In genomic region chr17:41651625-41652460, GRCh38 we compare ENCODE assay signal across 10 cellular contexts. TPM values are rescaled to one million over a fixed set of nuclear protein-coding genes. Genes with fewer than 3 reads are reported as not detected.
DNase-seq lines count a peak whose midpoint lies in the region; ATAC-seq, FAIRE-seq and TF ChIP-seq lines count a peak whose summit lies in the region.
"Had no signal": no experiment of that assay in that cellular context is flagged by ENCODE, and none has a peak within 500 bp of the region (broad histone marks: within the 10 kb centered on the region; RNA-seq: fewer than 3 reads in every experiment).

No MANE protein-coding gene starts in this region.

- no peak for TF ChIP-seq CTCF in HepG2 (CRISPR knock-in tag; IDR thresholded peaks at IDR 0.05)
- no peak for TF ChIP-seq CTCF in right lobe of liver (IDR thresholded peaks at IDR 0.05)
- TF ChIP-seq CTCF in psoas muscle (IDR thresholded peaks at IDR 0.05): no peak

- H3K4me2 ChIP-seq in HepG2 (ENCODE audit: low read depth, low read length): no peak overlapping the region

- H3K4me3 Mint-ChIP-seq in CD8-positive, alpha-beta memory T cell: peak overlapping the region in 1 of 7 donors; percentile 75
- H3K4me3 Mint-ChIP-seq: natural killer cell had no signal

- H3K4me3 ChIP-seq in HepG2 (replicated peaks in 1 of 3; ENCODE audit: insufficient read depth in 1 of 3, low read depth in 2 of 3, low read length in 3 of 3) (no peak overlapping the region), right lobe of liver (no peak overlapping the region), psoas muscle (peak overlapping the region; percentile 36)
- H3K4me3 ChIP-seq in CD8-positive, alpha-beta memory T cell (ENCODE audit: low read length): no peak overlapping the region

- no peaks in the 10 kb centered on the region for H3K79me2 ChIP-seq in HepG2 (ENCODE audit: insufficient read depth, low read length)

- no peak for DNase-seq in HepG2 (ENCODE audit: low spot score)
- no peak for DNase-seq in right lobe of liver
- peak; percentile 40 for DNase-seq in globus pallidus (ENCODE audit: low spot score)
- DNase-seq in psoas muscle: peak in 1 of 2 donors; percentile 59
- no peak for DNase-seq in T-helper 1 cell
- no peak for DNase-seq in NCI-H146 treated with DMSO at 0.1 percent for 48 hours (lab: John Stamatoyannopoulos, UW; ENCODE audit: unreplicated experiment)
- no peak for DNase-seq in CD8-positive, alpha-beta memory T cell
- DNase-seq: natural killer cell, NCI-H1105 had no signal

- ATAC-seq in HepG2 (no peak), right lobe of liver (no peak), psoas muscle (peak in 3 of 4 donors; percentile 33 to 71 (median 53)), HG03025 (IDR thresholded peaks at IDR 0.05; ENCODE audit: low FRiP score, unreplicated experiment) (no peak)
- ATAC-seq: natural killer cell had no signal

- no peak for TF ChIP-seq EP300 in HepG2 (IDR thresholded peaks at IDR 0.05; ENCODE audit: low read depth in 2 of 2, low read length in 2 of 2)
- TF ChIP-seq EP300 in HepG2 (CRISPR knock-in tag; IDR thresholded peaks at IDR 0.05; ENCODE audit: borderline replicate concordance): no peak

- no peak overlapping the region for H2AFZ ChIP-seq in HepG2 (ENCODE audit: low read length)

- no TSS peak for BruUV-seq in HepG2 (replicated peaks; lab: Mats Ljungman, UMichigan)

- in situ Hi-C loops in HepG2 (cut with HindIII; ENCODE audit: extremely low pct_ligation_motif_present, low pct_unique_long_range_greater_than_20kb): no loop called here

- TF ChIP-seq RAD21 in HepG2 (CRISPR knock-in tag; IDR thresholded peaks at IDR 0.05): no peak

- CTCF ChIA-PET in HepG2 (lab: Yijun Ruan, JAX; ENCODE audit: low intra/inter-chr PET ratio, low total read pairs): interaction anchor here (11.1 kb wide), 1 partner anchor 13 kb away, joined by 242 read pairs; no protein-coding TSS in a partner anchor
- CTCF ChIA-PET in CD8-positive, alpha-beta memory T cell (lab: Charles Lee): interaction anchor here (1.1 to 9.6 kb wide), 3 partner anchors 15 to 103 kb away, joined by 3 to 311 read pairs (median 6); no protein-coding TSS in a partner anchor

- no peaks in the 10 kb centered on the region for H3K9me3 Mint-ChIP-seq in CD8-positive, alpha-beta memory T cell
- H3K9me3 Mint-ChIP-seq: natural killer cell had no signal

- WGBS in HepG2 (ENCODE audit: low lambda C conversion rate): 59% methylated on average over 6 of the region's 13 CpGs
- WGBS in right lobe of liver (ENCODE audit: insufficient coverage, low coverage, low lambda C conversion rate, missing lambda C conversion rate): 71% methylated on average over 2 of the region's 13 CpGs
- WGBS in psoas muscle, 3 donors: 49 to 57% (median 57%) methylated on average over 12 to 13 of the region's 13 CpGs

- POLR2A ChIA-PET in HepG2 (lab: Yijun Ruan, JAX): interaction anchor here (1.8 kb wide), 1 partner anchor 36 kb away, joined by 5 read pairs; no protein-coding TSS in a partner anchor
- POLR2A ChIA-PET in CD8-positive, alpha-beta memory T cell (lab: Charles Lee): no interaction called here

- H3K9ac ChIP-seq in HepG2 (ENCODE audit: insufficient read depth, low read depth, low read length): no peak overlapping the region

- peak; percentile 43 for FAIRE-seq in HepG2 (lab: Jason Lieb, UNC)

- H3K36me3 ChIP-seq in HepG2 (replicated peaks in 1 of 2; ENCODE audit: control insufficient read depth in 1 of 2, insufficient read depth in 2 of 2, low read length in 2 of 2) (no peaks in the 10 kb centered on the region), right lobe of liver (no peaks in the 10 kb centered on the region), psoas muscle (ENCODE audit: insufficient read depth in 1 of 2, low read depth in 1 of 2) (no peaks in the 10 kb centered on the region)
- no peaks in the 10 kb centered on the region for H3K36me3 ChIP-seq in CD8-positive, alpha-beta memory T cell (ENCODE audit: insufficient read depth, low read length)

- H3K9me3 ChIP-seq in HepG2 (ENCODE audit: low read length) (no peaks in the 10 kb centered on the region), right lobe of liver (no peaks in the 10 kb centered on the region), psoas muscle (no peaks in the 10 kb centered on the region)
- H3K9me3 ChIP-seq in CD8-positive, alpha-beta memory T cell (ENCODE audit: low read length): no peaks in the 10 kb centered on the region

- TF ChIP-seq POLR2A in HepG2 (IDR thresholded peaks at IDR 0.05; ENCODE audit: insufficient read depth in 1 of 2, low read depth in 2 of 2, low read length in 2 of 2): no peak
- no peak for TF ChIP-seq POLR2A in right lobe of liver (IDR thresholded peaks at IDR 0.05)

- peak overlapping the region in 1 of 8 donors; percentile 4 for H3K27ac Mint-ChIP-seq in CD8-positive, alpha-beta memory T cell

- no peaks in the 10 kb centered on the region for H4K20me1 ChIP-seq in HepG2 (ENCODE audit: insufficient read depth, low read length)

- H3K4me1 ChIP-seq in HepG2 (ENCODE audit: insufficient read depth, low read length) (peaks cover 22% of the 10 kb centered on the region), right lobe of liver (peaks cover 0 to 12% (median 4%) of the 10 kb centered on the region in 4 donors), psoas muscle (peaks cover 9% of the 10 kb centered on the region)
- peaks cover 14% of the 10 kb centered on the region for H3K4me1 ChIP-seq in CD8-positive, alpha-beta memory T cell (ENCODE audit: insufficient read depth, low read length)

- peaks cover 16 to 51% of the 10 kb centered on the region in 2 experiments for H3K27me3 ChIP-seq in HepG2 (ENCODE audit: control insufficient read depth in 1 of 2, insufficient read depth in 2 of 2, low read length in 2 of 2)
- no peaks in the 10 kb centered on the region for H3K27me3 ChIP-seq in right lobe of liver
- no peaks in the 10 kb centered on the region for H3K27me3 ChIP-seq in psoas muscle (ENCODE audit: insufficient read depth in 3 of 3, low read length in 2 of 3)
- no peaks in the 10 kb centered on the region for H3K27me3 ChIP-seq in CD8-positive, alpha-beta memory T cell (ENCODE audit: insufficient read depth, low read length, poor library complexity, severe bottlenecking)

- H3K27ac ChIP-seq in HepG2 (ENCODE audit: extremely low read length, insufficient read depth, low read length): no peak overlapping the region
- H3K27ac ChIP-seq in right lobe of liver: no peak overlapping the region
- no peak overlapping the region for H3K27ac ChIP-seq in psoas muscle
- no peak overlapping the region for H3K27ac ChIP-seq in CD8-positive, alpha-beta memory T cell (ENCODE audit: low read depth, low read length)

- no peaks in the 10 kb centered on the region for H3K36me3 Mint-ChIP-seq in CD8-positive, alpha-beta memory T cell
- H3K36me3 Mint-ChIP-seq: natural killer cell had no signal

- H3K27me3 Mint-ChIP-seq in CD8-positive, alpha-beta memory T cell: peaks cover 3% of the 10 kb centered on the region in 2 donors

- H3K4me1 Mint-ChIP-seq in CD8-positive, alpha-beta memory T cell: peaks cover 9 to 15% (median 11%) of the 10 kb centered on the region in 3 donors

- intact Hi-C loops in HepG2 (cut with micrococcal nuclease; ENCODE audit: unreplicated experiment) (no loop called here), right lobe of liver (cut with DNase I) (loop anchor here (10.0 kb wide), 3 partner anchors 97 to 847 kb away; no protein-coding TSS in a partner anchor), psoas muscle (cut with DNase I) (no loop called here)

RNA-seq across cellular contexts. Expression of gene KRT17, which starts 27.5 kb away (rescaled TPM):
- total RNA-seq in HepG2 (2016; rRNA removed; fragmentation: Illumina TruSeq; extraction: Trizol) (0.52 and 0.82 TPM in 2 replicates), right lobe of liver (not detected), psoas muscle (not detected)
- total RNA-seq in HepG2 (2016; cell fraction: cytosol; rRNA removed; fragmentation: Illumina TruSeq; extraction: Trizol; ENCODE audit: low read depth): 0.40 and 0.44 TPM in 2 replicates
- 0.40 and 0.54 TPM in 2 replicates for total RNA-seq in HepG2 (2016; cell fraction: insoluble cytoplasmic fraction; rRNA removed; fragmentation: Illumina TruSeq; extraction: Trizol)
- total RNA-seq in HepG2 (2016; cell fraction: membrane; rRNA removed; fragmentation: Illumina TruSeq; extraction: Trizol): 0.38 and 0.65 TPM in 2 replicates
- total RNA-seq in HepG2 (2016; cell fraction: nucleus; rRNA removed; fragmentation: Illumina TruSeq; extraction: Trizol): 1.4 TPM in 1 of 2 replicates, not detected in the other
- polyA plus RNA-seq in HepG2 (2011; rRNA removed) (0.38 and 0.47 TPM in 2 replicates), psoas muscle (under 1 TPM; 0.10 to 0.38 (median 0.20) TPM)
- polyA plus RNA-seq in HepG2 (2011; cell fraction: cytosol; rRNA removed): 0.43 and 0.50 TPM in 2 replicates
- 0.23 and 0.66 TPM in 2 replicates for polyA plus RNA-seq in HepG2 (2011; cell fraction: nucleus; rRNA removed)
- 0.28 TPM in 1 of 2 replicates, not detected in the other for polyA plus RNA-seq in HepG2 (2012)
- 0.54 and 0.71 TPM in 2 replicates for polyA plus RNA-seq in HepG2 (2016; cell fraction: cytosol; fragmentation: Illumina TruSeq; extraction: Trizol; ENCODE audit: low read depth)
- 0.70 and 0.84 TPM in 2 replicates for polyA plus RNA-seq in HepG2 (2016; cell fraction: insoluble cytoplasmic fraction; fragmentation: Illumina TruSeq; extraction: Trizol; ENCODE audit: low read depth)
- polyA plus RNA-seq in HepG2 (2016; cell fraction: membrane; fragmentation: Illumina TruSeq; extraction: Trizol; ENCODE audit: low read depth): 0.35 and 1.0 TPM in 2 replicates
- polyA plus RNA-seq in HepG2 (2016; cell fraction: nucleus; fragmentation: Illumina TruSeq; extraction: Trizol; ENCODE audit: insufficient read depth, low read depth): 0.55 and 0.81 TPM in 2 replicates
- polyA minus RNA-seq in HepG2 (2011; rRNA and poly(A)+ RNA removed; ENCODE audit: low replicate concordance): 0.32 and 1,101 TPM in 2 replicates
- polyA minus RNA-seq in HepG2 (2011; cell fraction: cytosol; rRNA and poly(A)+ RNA removed): 9.0 and 16.5 TPM in 2 replicates
- polyA minus RNA-seq in HepG2 (2011; cell fraction: nucleus; rRNA and poly(A)+ RNA removed): 3.5 and 5.9 TPM in 2 replicates
- under 1 TPM in 1 of 2 experiments, not detected in 1; 0.35 TPM for total RNA-seq in CD8-positive, alpha-beta memory T cell
- not detected for polyA plus RNA-seq in CD8-positive, alpha-beta memory T cell
- total RNA-seq: natural killer cell had no signal

RNA-seq across cellular contexts. Expression of gene EIF1, which starts 36.8 kb away (rescaled TPM):
- total RNA-seq in HepG2 (2016; rRNA removed; fragmentation: Illumina TruSeq; extraction: Trizol) (147 and 199 TPM in 2 replicates), right lobe of liver (100 to 1,000 TPM; 284 to 454 (median 404) TPM), psoas muscle (1,000 to 10,000 TPM; 1,399 to 2,094 (median 1,752) TPM)
- total RNA-seq in HepG2 (2016; cell fraction: cytosol; rRNA removed; fragmentation: Illumina TruSeq; extraction: Trizol; ENCODE audit: low read depth): 90.4 and 105 TPM in 2 replicates
- 134 and 191 TPM in 2 replicates for total RNA-seq in HepG2 (2016; cell fraction: insoluble cytoplasmic fraction; rRNA removed; fragmentation: Illumina TruSeq; extraction: Trizol)
- total RNA-seq in HepG2 (2016; cell fraction: membrane; rRNA removed; fragmentation: Illumina TruSeq; extraction: Trizol): 209 and 226 TPM in 2 replicates
- 237 and 265 TPM in 2 replicates for total RNA-seq in HepG2 (2016; cell fraction: nucleus; rRNA removed; fragmentation: Illumina TruSeq; extraction: Trizol)
- polyA plus RNA-seq in HepG2 (2011; rRNA removed) (388 and 517 TPM in 2 replicates), psoas muscle (1,000 to 10,000 TPM; 1,437 to 2,724 (median 2,114) TPM)
- polyA plus RNA-seq in HepG2 (2011; cell fraction: cytosol; rRNA removed): 157 and 242 TPM in 2 replicates
- 346 and 409 TPM in 2 replicates for polyA plus RNA-seq in HepG2 (2011; cell fraction: nucleus; rRNA removed)
- polyA plus RNA-seq in HepG2 (2012): 1,096 and 1,427 TPM in 2 replicates
- polyA plus RNA-seq in HepG2 (2016; cell fraction: cytosol; fragmentation: Illumina TruSeq; extraction: Trizol; ENCODE audit: low read depth): 537 and 540 TPM in 2 replicates
- 606 and 702 TPM in 2 replicates for polyA plus RNA-seq in HepG2 (2016; cell fraction: insoluble cytoplasmic fraction; fragmentation: Illumina TruSeq; extraction: Trizol; ENCODE audit: low read depth)
- polyA plus RNA-seq in HepG2 (2016; cell fraction: membrane; fragmentation: Illumina TruSeq; extraction: Trizol; ENCODE audit: low read depth): 490 and 548 TPM in 2 replicates
- polyA plus RNA-seq in HepG2 (2016; cell fraction: nucleus; fragmentation: Illumina TruSeq; extraction: Trizol; ENCODE audit: insufficient read depth, low read depth): 691 and 695 TPM in 2 replicates
- polyA minus RNA-seq in HepG2 (2011; rRNA and poly(A)+ RNA removed; ENCODE audit: low replicate concordance): 70.2 and 87.8 TPM in 2 replicates
- polyA minus RNA-seq in HepG2 (2011; cell fraction: cytosol; rRNA and poly(A)+ RNA removed): 159 and 198 TPM in 2 replicates
- polyA minus RNA-seq in HepG2 (2011; cell fraction: nucleus; rRNA and poly(A)+ RNA removed): 333 and 395 TPM in 2 replicates
- total RNA-seq in CD8-positive, alpha-beta memory T cell: 1,000 to 10,000 TPM; 1,446 to 1,504 TPM
- polyA plus RNA-seq in CD8-positive, alpha-beta memory T cell: 1,526 TPM

RNA-seq across cellular contexts. Expression of gene KRT16, which starts 39.3 kb away (rescaled TPM):
- total RNA-seq in HepG2 (2016; rRNA removed; fragmentation: Illumina TruSeq; extraction: Trizol) (not detected in 2 replicates), right lobe of liver (not detected), psoas muscle (under 1 TPM in 2 of 4 donors, not detected in 2; 0.21 to 0.26 TPM)
- not detected in 2 replicates for total RNA-seq in HepG2 (2016; cell fraction: cytosol; rRNA removed; fragmentation: Illumina TruSeq; extraction: Trizol; ENCODE audit: low read depth)
- not detected in 2 replicates for total RNA-seq in HepG2 (2016; cell fraction: insoluble cytoplasmic fraction; rRNA removed; fragmentation: Illumina TruSeq; extraction: Trizol)
- not detected in 2 replicates for total RNA-seq in HepG2 (2016; cell fraction: membrane; rRNA removed; fragmentation: Illumina TruSeq; extraction: Trizol)
- not detected in 2 replicates for total RNA-seq in HepG2 (2016; cell fraction: nucleus; rRNA removed; fragmentation: Illumina TruSeq; extraction: Trizol)
- polyA plus RNA-seq in HepG2 (2011; rRNA removed) (0.07 TPM in 1 of 2 replicates, not detected in the other), psoas muscle (under 1 TPM in 2 of 3 donors, not detected in 1; 0.07 to 0.09 TPM)
- not detected in 2 replicates for polyA plus RNA-seq in HepG2 (2011; cell fraction: cytosol; rRNA removed)
- polyA plus RNA-seq in HepG2 (2011; cell fraction: nucleus; rRNA removed): not detected in 2 replicates
- polyA plus RNA-seq in HepG2 (2012): not detected in 2 replicates
- not detected in 2 replicates for polyA plus RNA-seq in HepG2 (2016; cell fraction: cytosol; fragmentation: Illumina TruSeq; extraction: Trizol; ENCODE audit: low read depth)
- not detected in 2 replicates for polyA plus RNA-seq in HepG2 (2016; cell fraction: insoluble cytoplasmic fraction; fragmentation: Illumina TruSeq; extraction: Trizol; ENCODE audit: low read depth)
- polyA plus RNA-seq in HepG2 (2016; cell fraction: membrane; fragmentation: Illumina TruSeq; extraction: Trizol; ENCODE audit: low read depth): not detected in 2 replicates
- polyA plus RNA-seq in HepG2 (2016; cell fraction: nucleus; fragmentation: Illumina TruSeq; extraction: Trizol; ENCODE audit: insufficient read depth, low read depth): not detected in 2 replicates
- 5.8 TPM in 1 of 2 replicates, not detected in the other for polyA minus RNA-seq in HepG2 (2011; rRNA and poly(A)+ RNA removed; ENCODE audit: low replicate concordance)
- not detected in 2 replicates for polyA minus RNA-seq in HepG2 (2011; cell fraction: cytosol; rRNA and poly(A)+ RNA removed)
- polyA minus RNA-seq in HepG2 (2011; cell fraction: nucleus; rRNA and poly(A)+ RNA removed): not detected in 2 replicates
- not detected for total RNA-seq in CD8-positive, alpha-beta memory T cell
- not detected for polyA plus RNA-seq in CD8-positive, alpha-beta memory T cell
- total RNA-seq: natural killer cell had no signal

Comparison
In these comparisons a context has a peak if more than half of its experiments do, and no peak if none do; other contexts are left out.
1. intact Hi-C loops: an anchor here in right lobe of liver (10.0 kb wide); none called in HepG2 and psoas muscle.
2. ATAC-seq: peak in psoas muscle (3 of 4); none in HepG2 (single experiment), right lobe of liver (0 of 4) and HG03025 (single experiment).